ENCODE assay signal across 9 cellular contexts in genomic region chr1:156118175-156118868, GRCh38. TPM values are rescaled to one million over a fixed set of nuclear protein-coding genes. Genes with fewer than 3 reads are reported as not detected.
A peak's percentile ranks its signal among the peaks of the same experiment; 100 is the strongest.
DNase-seq lines count a peak whose midpoint lies in the region; ATAC-seq, FAIRE-seq and TF ChIP-seq lines count a peak whose summit lies in the region.
"Had no signal": no experiment of that assay in that cellular context is flagged by ENCODE, and none has a peak within 500 bp of the region (broad histone marks: within the 10 kb centered on the region; RNA-seq: fewer than 3 reads in every experiment).

No MANE protein-coding gene starts in this region.

- DNase-seq in BJ (ENCODE audit: low read depth) = no peak
- no peak for DNase-seq in SK-N-MC (ENCODE audit: low read depth, low spot score)
- no peak for DNase-seq in esophagus muscularis mucosa (ENCODE audit: extremely low spot score)
- peak in 3 of 5 donors; percentile 39 to 54 (median 49) for DNase-seq in ovary
- no peak for DNase-seq in NCI-H1417 treated with DMSO at 0.1 percent for 48 hours (lab: John Stamatoyannopoulos, UW)
- DNase-seq in GM12891 (ENCODE audit: insufficient read length, low spot score) = no peak
- no peak for DNase-seq in NCI-H187 treated with DMSO at 0.1 percent for 48 hours (lab: John Stamatoyannopoulos, UW)

- CTCF ChIA-PET in BJ (lab: Yijun Ruan, JAX) = interaction anchor here (1.7 to 33.9 kb wide), 3 partner anchors 11 to 107 kb away, joined by 3 to 983 read pairs (median 113); no protein-coding TSS in a partner anchor

- peak overlapping the region; percentile 100 for H3K4me3 ChIP-seq in BJ (ENCODE audit: low read depth, low read length)
- peak overlapping the region; percentile 16; the same call in 1 of the 2 replicates for H3K4me3 ChIP-seq in SK-N-MC
- peak overlapping the region; percentile 69 to 97 (median 93) for H3K4me3 ChIP-seq in esophagus muscularis mucosa
- peak overlapping the region; percentile 86 for H3K4me3 ChIP-seq in ovary
- H3K4me3 ChIP-seq: SJSA1 had no signal

- H3K9me3 ChIP-seq in SK-N-MC (ENCODE audit: low read depth, low read length) (no peaks in the 10 kb centered on the region), esophagus muscularis mucosa (no peaks in the 10 kb centered on the region), ovary (no peaks in the 10 kb centered on the region)
- H3K9me3 ChIP-seq: SJSA1 had no signal

- FAIRE-seq in GM12891 (lab: Jason Lieb, UNC) = no peak

- TF ChIP-seq POLR2A in esophagus muscularis mucosa (IDR thresholded peaks at IDR 0.05; ENCODE audit: low read depth) (peak; percentile 40), ovary (IDR thresholded peaks at IDR 0.05) (no peak), GM12891 (IDR thresholded peaks at IDR 0.05; ENCODE audit: low read depth, low read length) (no peak)

- no peak for ATAC-seq in GM21825 (IDR thresholded peaks at IDR 0.05; ENCODE audit: unreplicated experiment)

- H3K9ac ChIP-seq in SK-N-MC (ENCODE audit: insufficient read length) = peak overlapping the region; percentile 46

- intact Hi-C loops in esophagus muscularis mucosa (cut with DNase I) = no loop called here
- intact Hi-C loops in ovary (cut with DNase I) = no loop called here

- TF ChIP-seq CTCF in BJ (IDR thresholded peaks at IDR 0.05; ENCODE audit: insufficient read depth, low read depth, low read length) (no peak), esophagus muscularis mucosa (IDR thresholded peaks at IDR 0.05) (no peak), ovary (IDR thresholded peaks at IDR 0.05) (no peak)

- H3K27me3 ChIP-seq in BJ (ENCODE audit: control insufficient read depth, insufficient read depth, low read length) (no peaks in the 10 kb centered on the region), esophagus muscularis mucosa (no peaks in the 10 kb centered on the region), ovary (no peaks in the 10 kb centered on the region)
- H3K27me3 ChIP-seq: SJSA1 had no signal

- peak overlapping the region; percentile 43 for H3K27ac ChIP-seq in SK-N-MC
- H3K27ac ChIP-seq in esophagus muscularis mucosa (replicated peaks in 1 of 4) = peak overlapping the region; percentile 92 to 100 (median 96)
- peak overlapping the region; percentile 16 to 21 for H3K27ac ChIP-seq in ovary
- H3K27ac ChIP-seq: SJSA1 had no signal

- peaks cover 4% of the 10 kb centered on the region for H3K36me3 ChIP-seq in BJ (ENCODE audit: control insufficient read depth, insufficient read depth, low read length)
- H3K36me3 ChIP-seq in SK-N-MC (ENCODE audit: insufficient read depth, low read length) = 0 out of 2 replicates have a peak, but pooled peaks cover 5% of the 10 kb centered on the region
- H3K36me3 ChIP-seq in esophagus muscularis mucosa = peaks cover 0 to 25% (median 0%) of the 10 kb centered on the region in 4 donors
- no peaks in the 10 kb centered on the region for H3K36me3 ChIP-seq in ovary

- 20% methylated on average over 8 of the region's 8 CpGs for WGBS in esophagus muscularis mucosa
- 14 to 28% (median 16%) methylated on average over 8 of the region's 8 CpGs for WGBS in ovary, 3 donors

- no peak for TF ChIP-seq EP300 in esophagus muscularis mucosa (IDR thresholded peaks at IDR 0.05)
- no peak for TF ChIP-seq EP300 in ovary (IDR thresholded peaks at IDR 0.05)

- POLR2A ChIA-PET in BJ (lab: Charles Lee) = interaction anchor here (1.2 to 1.8 kb wide), 3 partner anchors 10 to 28 kb away, joined by 3 to 12 read pairs (median 7); no protein-coding TSS in a partner anchor

- H3K4me1 ChIP-seq in esophagus muscularis mucosa (peaks cover 68 to 83% (median 82%) of the 10 kb centered on the region in 4 donors), ovary (ENCODE audit: insufficient read depth) (peaks cover 45% of the 10 kb centered on the region)

TF ChIP-seq in GM12891, 5 proteins besides CTCF, POLR2A, EP300 and RAD21:
- TF ChIP-seq SPI1 (IDR thresholded peaks at IDR 0.05; ENCODE audit: low read depth, low read length) (no peak), POU2F2 (IDR thresholded peaks at IDR 0.05; ENCODE audit: low read depth, low read length) (no peak), TAF1 (IDR thresholded peaks at IDR 0.05; ENCODE audit: low read depth, low read length) (no peak), PAX5 (IDR thresholded peaks at IDR 0.05; ENCODE audit: insufficient read depth, low read length, severe bottlenecking) (no peak), POLR2AphosphoS5 (IDR thresholded peaks at IDR 0.05; ENCODE audit: low read depth, low read length) (no peak)

RNA-seq across cellular contexts. Expression of gene LMNA, which starts 3.8 kb away (rescaled TPM):
- polyA plus RNA-seq in BJ (2011; rRNA removed) (537 and 840 TPM in 2 replicates), ovary (100 to 1,000 TPM in 1 of 2 donors, 10 to 100 TPM in 1; 50.1 to 157 TPM)
- 412 and 437 TPM in 2 replicates for polyA minus RNA-seq in BJ (2011; rRNA and poly(A)+ RNA removed)
- total RNA-seq in esophagus muscularis mucosa (100 to 1,000 TPM; 311 to 589 (median 380) TPM), ovary (100 to 1,000 TPM; 197 to 609 (median 377) TPM)
- 70.7 TPM for polyA plus RNA-seq in GM12891 (2012; ENCODE audit: low read depth, missing spikeins)

RNA-seq across cellular contexts. Expression of gene SEMA4A, which starts 35.1 kb away (rescaled TPM):
- polyA plus RNA-seq in BJ (2011; rRNA removed) (0.49 and 0.77 TPM in 2 replicates), ovary (1 to 10 TPM; 2.1 to 2.8 TPM)
- polyA minus RNA-seq in BJ (2011; rRNA and poly(A)+ RNA removed) = 0.19 and 0.82 TPM in 2 replicates
- total RNA-seq in esophagus muscularis mucosa (1 to 10 TPM; 1.7 to 4.1 (median 2.6) TPM), ovary (1 to 10 TPM; 2.7 to 9.0 (median 5.5) TPM)
- polyA plus RNA-seq in GM12891 (2012; ENCODE audit: low read depth, missing spikeins) = 26.3 TPM

RNA-seq across cellular contexts. Expression of gene MEX3A, which starts 36.1 kb away (rescaled TPM):
- polyA plus RNA-seq in BJ (2011; rRNA removed) (1.9 TPM in 2 replicates), ovary (1 to 10 TPM; 5.6 to 6.6 TPM)
- polyA minus RNA-seq in BJ (2011; rRNA and poly(A)+ RNA removed) = 1.8 and 2.4 TPM in 2 replicates
- total RNA-seq in esophagus muscularis mucosa (1 to 10 TPM in 1 of 4 donors, under 1 TPM in 3; under 0.01 to 1.6 (median 0.66) TPM), ovary (10 to 100 TPM in 4 of 7 donors, 1 to 10 TPM in 3; 3.5 to 12.4 (median 10.2) TPM)
- polyA plus RNA-seq in GM12891 (2012; ENCODE audit: low read depth, missing spikeins) = 0.56 TPM

RNA-seq across cellular contexts. Expression of gene RAB25, which starts 57.4 kb away (rescaled TPM):
- polyA plus RNA-seq in BJ (2011; rRNA removed) = not detected in 2 replicates
- polyA minus RNA-seq in BJ (2011; rRNA and poly(A)+ RNA removed) = not detected in 2 replicates
- total RNA-seq in esophagus muscularis mucosa = not detected
- total RNA-seq in ovary = 10 to 100 TPM in 1 of 7 donors, 1 to 10 TPM in 4, under 1 TPM in 2; 0.45 to 38.6 (median 3.5) TPM
- polyA plus RNA-seq in ovary = under 1 TPM in 1 of 2 donors, not detected in 1; 0.28 TPM
- polyA plus RNA-seq in GM12891 (2012; ENCODE audit: low read depth, missing spikeins) = 0.09 TPM
- total RNA-seq: SJSA1 had no signal

Comparison
In these comparisons a context has a peak if more than half of its experiments do, and no peak if none do; other contexts are left out.
1. DNase-seq: peak in ovary (3 of 5); none in BJ (single experiment), SK-N-MC (single experiment), esophagus muscularis mucosa (single experiment), NCI-H1417 treated with DMSO at 0.1 percent for 48 hours (single experiment), GM12891 (single experiment) and NCI-H187 treated with DMSO at 0.1 percent for 48 hours (single experiment).
2. H3K4me3 ChIP-seq: peak in every context shown above with its lines; median percentile 100 in BJ; 93 in esophagus muscularis mucosa; 86 in ovary; 16 in SK-N-MC.
3. H3K27ac ChIP-seq: peak in every context shown above with its lines; median percentile 96 in esophagus muscularis mucosa; 43 in SK-N-MC; 18 in ovary.